ENCODE assay signal across 10 cellular contexts in the genomic region with DNA sequence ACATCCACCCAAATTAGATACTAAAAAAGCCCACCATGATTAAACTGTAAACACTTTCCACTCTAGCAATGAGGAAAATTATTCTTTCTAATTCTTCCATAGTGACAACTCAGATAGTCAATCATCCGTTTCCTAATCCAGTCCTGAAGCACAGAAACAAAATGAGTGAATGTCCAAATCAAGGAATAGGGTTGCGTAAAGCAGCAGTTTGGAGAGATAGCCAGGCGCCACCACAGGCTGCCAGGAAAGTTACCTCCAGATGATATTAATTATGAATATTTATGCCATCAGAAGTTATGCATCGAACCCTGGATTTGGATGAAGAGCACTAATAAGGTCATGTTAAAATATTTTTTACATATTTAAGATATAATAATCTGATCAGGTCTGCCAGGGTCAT.
A peak's percentile ranks its signal among the peaks of the same experiment; 100 is the strongest.
DNase-seq lines count a peak whose midpoint lies in the region; FAIRE-seq and TF ChIP-seq lines count a peak whose summit lies in the region.
"Had no signal": no experiment of that assay in that cellular context is flagged by ENCODE, and none has a peak within 500 bp of the region (broad histone marks: within the 10 kb centered on the region; RNA-seq: fewer than 3 reads in every experiment).

No MANE protein-coding gene starts in this region.

- no peak overlapping the region for H3K4me2 ChIP-seq in endothelial cell of umbilical vein (ENCODE audit: insufficient read depth, low read length)

- peak overlapping the region; percentile 98 for H3K4me3 Mint-ChIP-seq in T-helper 1 cell treated with Interleukin-12 subunit alpha and Interleukin-12 subunit beta and Interleukin-4 antibody, amounts not matched to agents 30 μg/mL and 1 μg/mL, for 36 hours

- DNase-seq in T-helper 1 cell, result no peak
- DNase-seq in SJSA1 (ENCODE audit: low read depth in 1 of 2, low spot score in 2 of 2), result no peak
- no peak for DNase-seq in endothelial cell of umbilical vein (ENCODE audit: low read depth, low spot score)
- no peak for DNase-seq in NCI-H2196 (lab: John Stamatoyannopoulos, UW; ENCODE audit: unreplicated experiment)
- no peak for DNase-seq in dedifferentiated amniotic fluid mesenchymal stem cell (ENCODE audit: extremely low spot score)
- DNase-seq in COR-L47 (lab: John Stamatoyannopoulos, UW), result no peak
- DNase-seq: NCI-H2081 had no signal

- H4K20me1 ChIP-seq in endothelial cell of umbilical vein (replicated peaks; ENCODE audit: control insufficient read depth, extremely low read depth, insufficient read depth, low read length), result no peaks in the 10 kb centered on the region

- no peaks in the 10 kb centered on the region for H3K9me3 Mint-ChIP-seq in T-helper 1 cell treated with Interleukin-12 subunit alpha and Interleukin-12 subunit beta and Interleukin-4 antibody, amounts not matched to agents 30 μg/mL and 1 μg/mL, for 36 hours

- H3K27me3 ChIP-seq in SJSA1 (replicated peaks) (no peaks in the 10 kb centered on the region), endothelial cell of umbilical vein (ENCODE audit: control insufficient read depth in 2 of 2, insufficient read depth in 2 of 2, low read length in 2 of 2) (no peaks in the 10 kb centered on the region), skeletal muscle tissue (ENCODE audit: control insufficient read depth in 3 of 3, insufficient read depth in 3 of 3, low read length in 3 of 3) (no peaks in the 10 kb centered on the region)

- H3K27me3 Mint-ChIP-seq in T-helper 1 cell treated with Interleukin-12 subunit alpha and Interleukin-12 subunit beta and Interleukin-4 antibody, amounts not matched to agents 30 μg/mL and 1 μg/mL, for 36 hours (ENCODE audit: low read depth), result no peaks in the 10 kb centered on the region

- dilution Hi-C loops in endothelial cell of umbilical vein (cut with MboI; ENCODE audit: extremely low pct_ligation_motif_present, low sequenced_read_pairs), result no loop called here

- H3K4me1 ChIP-seq in SJSA1 (replicated peaks) (peaks cover 39% of the 10 kb centered on the region), endothelial cell of umbilical vein (ENCODE audit: control insufficient read depth, extremely low read depth, insufficient read depth, low read length) (peaks cover 34% of the 10 kb centered on the region), skeletal muscle tissue (ENCODE audit: control insufficient read depth in 3 of 3, insufficient read depth in 3 of 3, low read length in 3 of 3) (peaks cover 9 to 19% (median 17%) of the 10 kb centered on the region in 3 donors)
- H3K4me1 ChIP-seq: parathyroid adenoma had no signal

- peaks cover 21% of the 10 kb centered on the region for H3K36me3 Mint-ChIP-seq in T-helper 1 cell treated with Interleukin-12 subunit alpha and Interleukin-12 subunit beta and Interleukin-4 antibody, amounts not matched to agents 30 μg/mL and 1 μg/mL, for 36 hours (ENCODE audit: low read depth)

- peak overlapping the region; percentile 97 for H3K27ac Mint-ChIP-seq in T-helper 1 cell treated with Interleukin-12 subunit alpha and Interleukin-12 subunit beta and Interleukin-4 antibody, amounts not matched to agents 30 μg/mL and 1 μg/mL, for 36 hours

- peak overlapping the region; percentile 21 for H2AFZ ChIP-seq in endothelial cell of umbilical vein (ENCODE audit: low read depth, low read length)

- H3K79me2 ChIP-seq in endothelial cell of umbilical vein (ENCODE audit: control insufficient read depth, insufficient read depth, low read length), result peaks cover 28% of the 10 kb centered on the region
- H3K79me2 ChIP-seq: parathyroid adenoma had no signal

- H3K9ac ChIP-seq in endothelial cell of umbilical vein (replicated peaks; ENCODE audit: extremely low read depth, insufficient read depth, low read length), result no peak overlapping the region
- H3K9ac ChIP-seq in skeletal muscle tissue (ENCODE audit: low read depth in 1 of 3, low read length in 3 of 3), result no peak overlapping the region
- H3K9ac ChIP-seq: parathyroid adenoma had no signal

- CTCF ChIA-PET in endothelial cell of umbilical vein (lab: Charles Lee), result interaction anchor here (1.4 to 1.5 kb wide), 3 partner anchors 22 to 104 kb away, joined by 3 to 5 read pairs (median 5); no protein-coding TSS in a partner anchor

- POLR2A ChIA-PET in endothelial cell of umbilical vein (lab: Charles Lee), result interaction anchor here (1.3 kb wide), 1 partner anchor 24 kb away, joined by 4 read pairs; no protein-coding TSS in a partner anchor

- no TSS peak for BruUV-seq in endothelial cell of umbilical vein (replicated peaks; lab: Mats Ljungman, UMichigan)

- TF ChIP-seq CTCF in endothelial cell of umbilical vein (IDR thresholded peaks at IDR 0.05; ENCODE audit: extremely low read depth in 1 of 2, insufficient read depth in 1 of 2, low read depth in 1 of 2, low read length in 2 of 2), result no peak

- no peaks in the 10 kb centered on the region for H3K9me1 ChIP-seq in endothelial cell of umbilical vein (replicated peaks; ENCODE audit: control insufficient read depth, extremely low read depth, insufficient read depth, low read length)

- intact Hi-C loops in endothelial cell of umbilical vein (cut with micrococcal nuclease), result loop anchor here (5.0 kb wide), 2 partner anchors 233 to 492 kb away; no protein-coding TSS in a partner anchor

- H3K4me1 Mint-ChIP-seq in T-helper 1 cell treated with Interleukin-12 subunit alpha and Interleukin-12 subunit beta and Interleukin-4 antibody, amounts not matched to agents 30 μg/mL and 1 μg/mL, for 36 hours (ENCODE audit: low read depth), result peaks cover 52% of the 10 kb centered on the region

- H3K36me3 ChIP-seq in SJSA1 (peaks cover 9% of the 10 kb centered on the region), endothelial cell of umbilical vein (ENCODE audit: control insufficient read depth in 2 of 2, extremely low read depth in 1 of 2, insufficient read depth in 2 of 2, low read length in 2 of 2) (no peaks in the 10 kb centered on the region), skeletal muscle tissue (ENCODE audit: control insufficient read depth in 3 of 3, insufficient read depth in 3 of 3, low read length in 3 of 3) (no peaks in the 10 kb centered on the region)

- TF ChIP-seq POLR2A in endothelial cell of umbilical vein (IDR thresholded peaks at IDR 0.05; ENCODE audit: low read depth, low read length), result no peak

- H3K4me3 ChIP-seq in SJSA1 (no peak overlapping the region), endothelial cell of umbilical vein (replicated peaks in 1 of 3; ENCODE audit: insufficient read depth in 1 of 3, low read depth in 1 of 3, low read length in 3 of 3) (no peak overlapping the region), skeletal muscle tissue (ENCODE audit: low read length in 3 of 3) (no peak overlapping the region)

- FAIRE-seq in endothelial cell of umbilical vein (lab: Jason Lieb, UNC), result no peak

- no peaks in the 10 kb centered on the region for H3K9me3 ChIP-seq in SJSA1 (replicated peaks)
- H3K9me3 ChIP-seq in endothelial cell of umbilical vein (replicated peaks; ENCODE audit: control insufficient read depth, insufficient read depth, low read length), result no peaks in the 10 kb centered on the region
- H3K9me3 ChIP-seq in skeletal muscle tissue (ENCODE audit: control insufficient read depth in 3 of 3, low read length in 3 of 3), result no peaks in the 10 kb centered on the region

- H3K27ac ChIP-seq in SJSA1, result peak overlapping the region; percentile 96
- peak overlapping the region; percentile 98 for H3K27ac ChIP-seq in endothelial cell of umbilical vein (ENCODE audit: insufficient read depth, low read depth, low read length)
- H3K27ac ChIP-seq in skeletal muscle tissue (ENCODE audit: low read depth, low read length), result peak overlapping the region; percentile 90

TF ChIP-seq in endothelial cell of umbilical vein, 7 proteins besides CTCF, POLR2A, EP300 and RAD21:
- no peak for TF ChIP-seq FOS (IDR thresholded peaks at IDR 0.05; ENCODE audit: borderline replicate concordance, insufficient read depth, low read length)
- TF ChIP-seq JUN (IDR thresholded peaks at IDR 0.05; ENCODE audit: borderline replicate concordance, insufficient read depth, insufficient read length, low read depth), result no peak
- no peak for TF ChIP-seq EZH2 (IDR thresholded peaks at IDR 0.05; ENCODE audit: borderline replicate concordance, low read depth, low read length, severe bottlenecking)
- TF ChIP-seq GATA2 (IDR thresholded peaks at IDR 0.05; ENCODE audit: insufficient read depth, insufficient read length, low read depth, low read length), result no peak
